Comparison of ENCODE assay signal across 25 cellular contexts in genomic region chr14:76084374-76084773, GRCh38.
DNase-seq lines count a peak whose midpoint lies in the region; ATAC-seq, FAIRE-seq and TF ChIP-seq lines count a peak whose summit lies in the region.
"Had no signal": no experiment of that assay in that cellular context is flagged by ENCODE, and none has a peak within 500 bp of the region (broad histone marks: within the 10 kb centered on the region; RNA-seq: fewer than 3 reads in every experiment).

No MANE protein-coding gene starts in this region.

- no peak for DNase-seq in HepG2 (ENCODE audit: low spot score)
- DNase-seq in right lobe of liver: no peak
- no peak for DNase-seq in glutamatergic neuron
- DNase-seq in nephron progenitor cell: no peak
- DNase-seq in NCI-H524 treated with DMSO at 0.1 percent for 48 hours (lab: John Stamatoyannopoulos, UW): no peak
- DNase-seq in activated naive CD4-positive, alpha-beta T cell treated with Interleukin-2 at 50 U/mL for 16 hours: no peak
- no peak for DNase-seq in stimulated activated CD4-positive, alpha-beta T cell treated with anti-CD3 and anti-CD28 coated beads, Interleukin-2, amount 100 ng/mL, for 48 hours
- DNase-seq in activated gamma-delta T cell (lab: John Stamatoyannopoulos, UW): no peak
- DNase-seq: 8988T; activated CD4-positive, alpha-beta memory T cell treated with anti-CD3 and anti-CD28 coated beads for 36 hours; activated CD4-positive, CD25-positive, alpha-beta regulatory T cell treated with anti-CD3 and anti-CD28 coated beads, Interleukin-2, amount 50 U/mL, for 72 hours; activated CD8-positive, alpha-beta memory T cell treated with anti-CD3 and anti-CD28 coated beads, Interleukin-2, amount 50 U/mL, for 4 hours; cortex of kidney; KBM-7; NCI-H2081; NCI-H226; stimulated activated naive B cell treated with anti-CD40 and anti-IgM and Interleukin-4, amounts not matched to agents 10 μg/mL and 1 μg/mL and 100 μg/mL, for 72 hours; T-helper 1 cell had no signal

- ATAC-seq in HepG2 (peak; percentile 32), right lobe of liver (no peak)
- ATAC-seq: activated naive CD4-positive, alpha-beta T cell treated with anti-CD3 and anti-CD28 coated beads, Interleukin-2, amount 50 U/mL, for 72 hours; gastroesophageal sphincter; stimulated activated naive B cell treated with anti-CD40 and anti-IgM and Interleukin-4, amounts not matched to agents 10 μg/mL and 1 μg/mL and 100 μg/mL, for 72 hours had no signal

- H3K4me1 ChIP-seq in HepG2 (ENCODE audit: insufficient read depth, low read length): no peaks in the 10 kb centered on the region; the same call in 1 of the 2 replicates
- no peaks in the 10 kb centered on the region for H3K4me1 ChIP-seq in right lobe of liver

- H3K27ac ChIP-seq in HepG2 (ENCODE audit: extremely low read length, insufficient read depth, low read length) (no peak overlapping the region), right lobe of liver (no peak overlapping the region)
- H3K27ac ChIP-seq: cardiac muscle cell, gastroesophageal sphincter, RWPE1, testis had no signal

- TF ChIP-seq POLR2A in HepG2 (IDR thresholded peaks at IDR 0.05; ENCODE audit: insufficient read depth in 1 of 2, low read depth in 2 of 2, low read length in 2 of 2) (no peak), right lobe of liver (IDR thresholded peaks at IDR 0.05) (no peak)

- no peak overlapping the region for H2AFZ ChIP-seq in HepG2 (ENCODE audit: low read length)

- no TSS peak for BruUV-seq in HepG2 (replicated peaks; lab: Mats Ljungman, UMichigan)

- no peaks in the 10 kb centered on the region for H3K79me2 ChIP-seq in HepG2 (ENCODE audit: insufficient read depth, low read length)

- no peak for TF ChIP-seq EP300 in HepG2 (IDR thresholded peaks at IDR 0.05; ENCODE audit: low read depth in 2 of 2, low read length in 2 of 2)
- no peak for TF ChIP-seq EP300 in HepG2 (CRISPR knock-in tag; IDR thresholded peaks at IDR 0.05; ENCODE audit: borderline replicate concordance)

- in situ Hi-C loops in HepG2 (cut with HindIII; ENCODE audit: extremely low pct_ligation_motif_present, low pct_unique_long_range_greater_than_20kb): no loop called here

- H3K9ac ChIP-seq in HepG2 (ENCODE audit: insufficient read depth, low read depth, low read length): no peak overlapping the region

- H3K36me3 ChIP-seq in HepG2 (replicated peaks in 1 of 2; ENCODE audit: control insufficient read depth in 1 of 2, insufficient read depth in 2 of 2, low read length in 2 of 2): no peaks in the 10 kb centered on the region
- H3K36me3 ChIP-seq in right lobe of liver: peaks cover 0 to 6% (median 0%) of the 10 kb centered on the region in 4 donors
- H3K36me3 ChIP-seq: cardiac muscle cell had no signal

- H3K36me3 Mint-ChIP-seq in glutamatergic neuron (ENCODE audit: unreplicated experiment) (no peaks in the 10 kb centered on the region), nephron progenitor cell (ENCODE audit: low read depth) (peaks cover 17% of the 10 kb centered on the region)
- H3K36me3 Mint-ChIP-seq: activated CD4-positive, alpha-beta memory T cell treated with anti-CD3 and anti-CD28 coated beads for 36 hours; activated naive CD4-positive, alpha-beta T cell treated with anti-CD3 and anti-CD28 coated beads, Interleukin-2, amount 50 U/mL, for 72 hours had no signal

- no peak for TF ChIP-seq CTCF in HepG2 (CRISPR knock-in tag; IDR thresholded peaks at IDR 0.05)
- TF ChIP-seq CTCF in right lobe of liver (IDR thresholded peaks at IDR 0.05): no peak
- TF ChIP-seq CTCF in glutamatergic neuron (IDR thresholded peaks at IDR 0.05; ENCODE audit: partially characterized antibody, unreplicated experiment): no peak
- TF ChIP-seq CTCF in nephron progenitor cell (IDR thresholded peaks at IDR 0.05): no peak

- H3K4me1 Mint-ChIP-seq in glutamatergic neuron (ENCODE audit: low read depth, unreplicated experiment): peaks cover 82% of the 10 kb centered on the region
- peaks cover 39% of the 10 kb centered on the region for H3K4me1 Mint-ChIP-seq in nephron progenitor cell
- H3K4me1 Mint-ChIP-seq: stimulated activated naive B cell treated with anti-CD40 and anti-IgM and Interleukin-4, amounts not matched to agents 10 μg/mL and 1 μg/mL and 100 μg/mL, for 72 hours had no signal

- no peak for TF ChIP-seq RAD21 in HepG2 (CRISPR knock-in tag; IDR thresholded peaks at IDR 0.05)

- 21% methylated on average over 9 of the region's 9 CpGs for WGBS in HepG2 (ENCODE audit: low lambda C conversion rate)
- 82% methylated on average over 9 of the region's 9 CpGs for WGBS in right lobe of liver (ENCODE audit: insufficient coverage, low coverage, low lambda C conversion rate, missing lambda C conversion rate)

- CTCF ChIA-PET in HepG2 (lab: Yijun Ruan, JAX; ENCODE audit: low intra/inter-chr PET ratio, low total read pairs): no interaction called here

- no peak overlapping the region; the same call in 1 of the 2 replicates for H3K4me2 ChIP-seq in HepG2 (ENCODE audit: low read depth, low read length)

- H3K4me3 ChIP-seq in HepG2 (replicated peaks in 1 of 3; ENCODE audit: insufficient read depth in 1 of 3, low read depth in 2 of 3, low read length in 3 of 3) (no peak overlapping the region), right lobe of liver (no peak overlapping the region)
- H3K4me3 ChIP-seq: cardiac muscle cell, gastroesophageal sphincter, lung, testis had no signal

- intact Hi-C loops in HepG2 (cut with micrococcal nuclease; ENCODE audit: unreplicated experiment) (no loop called here), right lobe of liver (cut with DNase I) (no loop called here)

- FAIRE-seq in HepG2 (lab: Jason Lieb, UNC): no peak

- POLR2A ChIA-PET in HepG2 (lab: Yijun Ruan, JAX): no interaction called here

- peaks cover 13% of the 10 kb centered on the region for H3K27me3 Mint-ChIP-seq in glutamatergic neuron (ENCODE audit: unreplicated experiment)
- no peaks in the 10 kb centered on the region for H3K27me3 Mint-ChIP-seq in nephron progenitor cell (ENCODE audit: low read depth, poor library complexity)
- H3K27me3 Mint-ChIP-seq: activated CD4-positive, alpha-beta memory T cell treated with anti-CD3 and anti-CD28 coated beads for 36 hours; stimulated activated naive B cell treated with anti-CD40 and anti-IgM and Interleukin-4, amounts not matched to agents 10 μg/mL and 1 μg/mL and 100 μg/mL, for 72 hours had no signal

- H3K27me3 ChIP-seq in HepG2 (ENCODE audit: control insufficient read depth in 1 of 2, insufficient read depth in 2 of 2, low read length in 2 of 2): peaks cover 6 to 63% of the 10 kb centered on the region in 2 experiments; a peak in 4 of 5 replicates
- no peaks in the 10 kb centered on the region for H3K27me3 ChIP-seq in right lobe of liver
- H3K27me3 ChIP-seq: cardiac muscle cell, gastroesophageal sphincter, testis had no signal

- H3K4me3 Mint-ChIP-seq in glutamatergic neuron (ENCODE audit: unreplicated experiment): no peak overlapping the region
- no peak overlapping the region for H3K4me3 Mint-ChIP-seq in nephron progenitor cell
- H3K4me3 Mint-ChIP-seq: activated CD4-positive, alpha-beta memory T cell treated with anti-CD3 and anti-CD28 coated beads for 36 hours; activated T-helper 1 cell treated with anti-CD3 and anti-CD28 coated beads, Interleukin-12 subunit alpha, Interleukin-12 subunit beta, Interleukin-2, Interleukin-4 antibody, amounts not matched to agents 30 ng/mL and 10 ng/mL and 1 ng/mL, durations not matched to agents 14 hours and 24 hours and 36 hours; stimulated activated naive B cell treated with anti-CD40 and anti-IgM and Interleukin-4, amounts not matched to agents 10 μg/mL and 1 μg/mL and 100 μg/mL, for 72 hours had no signal

- H4K20me1 ChIP-seq in HepG2 (ENCODE audit: insufficient read depth, low read length): no peaks in the 10 kb centered on the region

- H3K9me3 Mint-ChIP-seq in glutamatergic neuron (ENCODE audit: unreplicated experiment) (peaks cover 9% of the 10 kb centered on the region), nephron progenitor cell (no peaks in the 10 kb centered on the region)
- H3K9me3 Mint-ChIP-seq: activated CD4-positive, alpha-beta memory T cell treated with anti-CD3 and anti-CD28 coated beads for 36 hours; activated naive CD4-positive, alpha-beta T cell treated with anti-CD3 and anti-CD28 coated beads, Interleukin-2, amount 50 U/mL, for 72 hours; activated T-helper 1 cell treated with anti-CD3 and anti-CD28 coated beads, Interleukin-12 subunit alpha, Interleukin-12 subunit beta, Interleukin-2, Interleukin-4 antibody, amounts not matched to agents 30 ng/mL and 10 ng/mL and 1 ng/mL, durations not matched to agents 14 hours and 24 hours and 36 hours; stimulated activated naive B cell treated with anti-CD40 and anti-IgM and Interleukin-4, amounts not matched to agents 10 μg/mL and 1 μg/mL and 100 μg/mL, for 72 hours had no signal

- H3K27ac Mint-ChIP-seq in glutamatergic neuron (ENCODE audit: unreplicated experiment) (peak overlapping the region; percentile 87), nephron progenitor cell (peak overlapping the region; percentile 26)
- H3K27ac Mint-ChIP-seq: activated CD4-positive, alpha-beta memory T cell treated with anti-CD3 and anti-CD28 coated beads for 36 hours; activated naive CD4-positive, alpha-beta T cell treated with anti-CD3 and anti-CD28 coated beads, Interleukin-2, amount 50 U/mL, for 72 hours; activated T-helper 1 cell treated with anti-CD3 and anti-CD28 coated beads, Interleukin-12 subunit alpha, Interleukin-12 subunit beta, Interleukin-2, Interleukin-4 antibody, amounts not matched to agents 30 ng/mL and 10 ng/mL and 1 ng/mL, durations not matched to agents 14 hours and 24 hours and 36 hours had no signal

- H3K9me3 ChIP-seq in HepG2 (ENCODE audit: low read length) (no peaks in the 10 kb centered on the region), right lobe of liver (no peaks in the 10 kb centered on the region)
- H3K9me3 ChIP-seq: gastroesophageal sphincter, testis had no signal

TF ChIP-seq in HepG2, 621 proteins besides CTCF, POLR2A, EP300 and RAD21 (continues in another document):
- TF ChIP-seq, protein P1, sequence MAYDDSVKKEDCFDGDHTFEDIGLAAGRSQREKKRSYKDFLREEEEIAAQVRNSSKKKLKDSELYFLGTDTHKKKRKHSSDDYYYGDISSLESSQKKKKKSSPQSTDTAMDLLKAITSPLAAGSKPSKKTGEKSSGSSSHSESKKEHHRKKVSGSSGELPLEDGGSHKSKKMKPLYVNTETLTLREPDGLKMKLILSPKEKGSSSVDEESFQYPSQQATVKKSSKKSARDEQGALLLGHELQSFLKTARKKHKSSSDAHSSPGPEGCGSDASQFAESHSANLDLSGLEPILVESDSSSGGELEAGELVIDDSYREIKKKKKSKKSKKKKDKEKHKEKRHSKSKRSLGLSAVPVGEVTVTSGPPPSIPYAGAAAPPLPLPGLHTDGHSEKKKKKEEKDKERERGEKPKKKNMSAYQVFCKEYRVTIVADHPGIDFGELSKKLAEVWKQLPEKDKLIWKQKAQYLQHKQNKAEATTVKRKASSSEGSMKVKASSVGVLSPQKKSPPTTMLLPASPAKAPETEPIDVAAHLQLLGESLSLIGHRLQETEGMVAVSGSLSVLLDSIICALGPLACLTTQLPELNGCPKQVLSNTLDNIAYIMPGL (CRISPR knock-in tag; IDR thresholded peaks at IDR 0.05; ENCODE audit: borderline replicate concordance in 1 of 2, low read depth in 1 of 2): no peak
- no peak for TF ChIP-seq SATB2 (CRISPR knock-in tag; IDR thresholded peaks at IDR 0.05)
